ENCODE assay signal across 6 cellular contexts in the genomic region with DNA sequence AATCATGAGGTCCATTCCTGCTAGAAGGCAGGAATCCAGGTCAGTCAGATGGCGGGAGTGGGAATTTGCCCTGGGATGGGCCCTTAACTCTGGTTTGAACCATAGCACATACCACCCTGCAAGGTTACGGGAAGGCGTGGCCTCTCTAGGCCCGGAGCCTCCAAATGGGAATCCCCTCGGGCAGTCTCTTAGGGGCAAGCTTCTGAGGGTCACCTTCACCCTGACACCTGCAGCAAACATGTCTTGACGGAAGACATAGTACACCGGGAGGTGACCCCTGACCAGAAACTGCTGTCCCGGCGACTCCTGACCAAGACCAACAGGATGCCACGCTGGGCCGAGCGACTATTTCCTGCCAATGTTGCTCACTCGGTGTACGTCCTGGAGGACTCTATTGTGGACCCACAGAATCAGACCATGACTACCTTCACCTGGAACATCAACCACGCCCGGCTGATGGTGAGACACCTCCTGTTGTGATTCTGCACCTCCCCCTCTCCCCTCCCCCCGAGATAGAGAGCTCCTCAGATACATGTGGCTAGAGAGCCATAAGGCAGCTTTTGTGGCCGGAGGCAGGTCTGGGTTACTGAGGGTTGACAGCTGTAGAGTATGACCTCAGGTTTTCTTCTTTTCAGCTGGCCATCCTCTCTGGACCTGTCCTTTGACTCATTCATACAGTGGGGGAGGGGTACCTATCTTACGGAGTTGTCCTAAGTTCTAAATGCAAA. TPM values are rescaled to one million over a fixed set of nuclear protein-coding genes. Genes with fewer than 3 reads are reported as not detected.
DNase-seq lines count a peak whose midpoint lies in the region; FAIRE-seq and TF ChIP-seq lines count a peak whose summit lies in the region.

No MANE protein-coding gene starts in this region.

- H3K36me3 Mint-ChIP-seq in activated CD4-positive, alpha-beta T cell treated with anti-CD3 and anti-CD28 coated beads, Interleukin-2, amount 10 ng/mL, durations not matched to agents 24 days and 14 days (ENCODE audit: low read depth): peaks cover 56% of the 10 kb centered on the region

- FAIRE-seq in urothelium cell line (lab: Jason Lieb, UNC) (no peak), H54 (lab: Jason Lieb, UNC) (no peak)

- 29% methylated on average over 7 of the region's 19 CpGs for WGBS in mammary epithelial cell (ENCODE audit: low coverage, missing lambda C conversion rate)

- peaks cover 2% of the 10 kb centered on the region for H4K20me1 ChIP-seq in mammary epithelial cell (ENCODE audit: insufficient read depth, low read length)

- peaks cover 60% of the 10 kb centered on the region for H3K4me1 Mint-ChIP-seq in activated CD4-positive, alpha-beta T cell treated with anti-CD3 and anti-CD28 coated beads, Interleukin-2, amount 10 ng/mL, durations not matched to agents 24 days and 14 days

- H3K79me2 ChIP-seq in mammary epithelial cell (ENCODE audit: insufficient read depth, low read length): peaks cover 34% of the 10 kb centered on the region

- H3K9ac ChIP-seq in mammary epithelial cell (ENCODE audit: insufficient read depth, low read length): peak overlapping the region; percentile 86

- H3K4me3 Mint-ChIP-seq in activated CD4-positive, alpha-beta T cell treated with anti-CD3 and anti-CD28 coated beads, Interleukin-2, amount 10 ng/mL, durations not matched to agents 24 days and 14 days: peak overlapping the region; percentile 98

- H3K27ac Mint-ChIP-seq in activated CD4-positive, alpha-beta T cell treated with anti-CD3 and anti-CD28 coated beads, Interleukin-2, amount 10 ng/mL, durations not matched to agents 24 days and 14 days: peak overlapping the region; percentile 88

- no peaks in the 10 kb centered on the region for H3K9me3 Mint-ChIP-seq in activated CD4-positive, alpha-beta T cell treated with anti-CD3 and anti-CD28 coated beads, Interleukin-2, amount 10 ng/mL, durations not matched to agents 24 days and 14 days

- in situ Hi-C loops in mammary epithelial cell (cut with MboI; ENCODE audit: low sequenced_read_pairs in 2 of 2): no loop called here

- H3K9me3 ChIP-seq in mammary epithelial cell (replicated peaks; ENCODE audit: insufficient read depth, low read length): no peaks in the 10 kb centered on the region

- DNase-seq in activated CD4-positive, alpha-beta T cell treated with anti-CD3 and anti-CD28 coated beads, Interleukin-2, amount 10 ng/mL, durations not matched to agents 24 days and 14 days: peak; percentile 75
- DNase-seq in activated CD4-positive, alpha-beta T cell treated with anti-CD3 and anti-CD28 coated beads for 1 hour: no peak
- DNase-seq in mammary epithelial cell (peak; percentile 50), posterior vena cava (ENCODE audit: low spot score) (peak; percentile 78), urothelium cell line (ENCODE audit: low spot score) (no peak), H54 (ENCODE audit: insufficient read length, low spot score) (no peak)

- H2AFZ ChIP-seq in mammary epithelial cell (ENCODE audit: low read depth, low read length): no peak overlapping the region

- H3K27me3 ChIP-seq in mammary epithelial cell (ENCODE audit: insufficient read depth, low read length): no peaks in the 10 kb centered on the region

- peak overlapping the region; percentile 82 for H3K27ac ChIP-seq in mammary epithelial cell (ENCODE audit: insufficient read depth, low read depth, low read length)

- H3K4me3 ChIP-seq in mammary epithelial cell (replicated peaks in 1 of 3; ENCODE audit: insufficient read depth in 1 of 3, low read depth in 2 of 3, low read length in 3 of 3): peak overlapping the region; percentile 54 to 95 (median 85)

- intact Hi-C loops in activated CD4-positive, alpha-beta T cell treated with anti-CD3 and anti-CD28 coated beads, Interleukin-2, amount 10 ng/mL, durations not matched to agents 24 days and 14 days (cut with micrococcal nuclease): no loop called here
- intact Hi-C loops in mammary epithelial cell (cut with micrococcal nuclease) (loop anchor here (10.0 kb wide), 1 partner anchor 650 kb away; no protein-coding TSS in a partner anchor), posterior vena cava (cut with DNase I) (no loop called here)

- CTCF ChIA-PET in mammary epithelial cell (lab: Charles Lee; ENCODE audit: low non-redundant PET): no interaction called here

- no peak for TF ChIP-seq POLR2A in H54 (IDR thresholded peaks at IDR 0.05; ENCODE audit: low read depth, low read length)

- TSS peak; percentile 75 for BruUV-seq in mammary epithelial cell (replicated peaks; lab: Mats Ljungman, UMichigan)

- H3K4me1 ChIP-seq in mammary epithelial cell (ENCODE audit: insufficient read depth, low read length): peaks cover 49% of the 10 kb centered on the region

- H3K4me2 ChIP-seq in mammary epithelial cell (ENCODE audit: insufficient read depth, low read depth, low read length): peak overlapping the region; percentile 82

- dilution Hi-C loops in mammary epithelial cell (cut with HindIII; ENCODE audit: low sequenced_read_pairs): no loop called here

- TF ChIP-seq CTCF in mammary epithelial cell (conservative IDR thresholded peaks at IDR 0.05 in 1 of 2, IDR thresholded peaks at IDR 0.05 in 1 of 2; ENCODE audit: extremely low read depth in 1 of 2, insufficient read depth in 1 of 2, low read depth in 1 of 2, low read length in 2 of 2): no peak

- H3K36me3 ChIP-seq in mammary epithelial cell (ENCODE audit: insufficient read depth, low read length): peaks cover 4% of the 10 kb centered on the region

- no peaks in the 10 kb centered on the region for H3K27me3 Mint-ChIP-seq in activated CD4-positive, alpha-beta T cell treated with anti-CD3 and anti-CD28 coated beads, Interleukin-2, amount 10 ng/mL, durations not matched to agents 24 days and 14 days

RNA-seq across cellular contexts. Expression of gene PRELID1, which starts 1.0 kb away (rescaled TPM):
- 248 and 257 TPM in 2 replicates for total RNA-seq in activated CD4-positive, alpha-beta T cell treated with anti-CD3 and anti-CD28 coated beads, Interleukin-2, amount 10 ng/mL, durations not matched to agents 24 days and 14 days
- total RNA-seq in mammary epithelial cell: 100 to 1,000 TPM in 1 of 2 donors, 10 to 100 TPM in 1; 51.5 to 181 TPM
- 276 TPM for polyA plus RNA-seq in mammary epithelial cell
- 144 TPM for polyA minus RNA-seq in mammary epithelial cell
- 10 to 100 TPM; 81.8 to 91.9 TPM for total RNA-seq in posterior vena cava

RNA-seq across cellular contexts. Expression of gene RAB24, which starts 1.0 kb away (rescaled TPM):
- 18.3 and 22.2 TPM in 2 replicates for total RNA-seq in activated CD4-positive, alpha-beta T cell treated with anti-CD3 and anti-CD28 coated beads, Interleukin-2, amount 10 ng/mL, durations not matched to agents 24 days and 14 days
- total RNA-seq in mammary epithelial cell (10 to 100 TPM; 10.3 to 21.4 TPM), posterior vena cava (10 to 100 TPM; 17.4 to 18.6 TPM)
- polyA plus RNA-seq in mammary epithelial cell: 17.4 TPM
- polyA minus RNA-seq in mammary epithelial cell: not detected

RNA-seq across cellular contexts. Expression of gene MXD3, which starts 7.1 kb away (rescaled TPM):
- 9.1 and 11.7 TPM in 2 replicates for total RNA-seq in activated CD4-positive, alpha-beta T cell treated with anti-CD3 and anti-CD28 coated beads, Interleukin-2, amount 10 ng/mL, durations not matched to agents 24 days and 14 days
- total RNA-seq in mammary epithelial cell (10 to 100 TPM in 1 of 2 donors, under 1 TPM in 1; 0.83 to 10.7 TPM), posterior vena cava (1 to 10 TPM; 5.4 to 6.1 TPM)
- 3.6 TPM for polyA plus RNA-seq in mammary epithelial cell
- not detected for polyA minus RNA-seq in mammary epithelial cell

RNA-seq across cellular contexts. Expression of gene LMAN2, which starts 46.9 kb away (rescaled TPM):
- total RNA-seq in activated CD4-positive, alpha-beta T cell treated with anti-CD3 and anti-CD28 coated beads, Interleukin-2, amount 10 ng/mL, durations not matched to agents 24 days and 14 days: 105 and 108 TPM in 2 replicates
- total RNA-seq in mammary epithelial cell (100 to 1,000 TPM; 114 to 201 TPM), posterior vena cava (10 to 100 TPM; 72.4 to 95.7 TPM)
- 222 TPM for polyA plus RNA-seq in mammary epithelial cell
- 285 TPM for polyA minus RNA-seq in mammary epithelial cell

RNA-seq across cellular contexts. Expression of gene RGS14, which starts 53.2 kb away (rescaled TPM):
- 45.3 and 49.3 TPM in 2 replicates for total RNA-seq in activated CD4-positive, alpha-beta T cell treated with anti-CD3 and anti-CD28 coated beads, Interleukin-2, amount 10 ng/mL, durations not matched to agents 24 days and 14 days
- 10 to 100 TPM in 1 of 2 donors, 1 to 10 TPM in 1; 6.1 to 10.0 TPM for total RNA-seq in mammary epithelial cell
- 8.1 TPM for polyA plus RNA-seq in mammary epithelial cell
- polyA minus RNA-seq in mammary epithelial cell: 48.7 TPM
- 10 to 100 TPM; 11.3 to 13.4 TPM for total RNA-seq in posterior vena cava

Comparison
In these comparisons a context has a peak if more than half of its experiments do, and no peak if none do; other contexts are left out.
1. DNase-seq: peak in activated CD4-positive, alpha-beta T cell treated with anti-CD3 and anti-CD28 coated beads, Interleukin-2, amount 10 ng/mL, durations not matched to agents 24 days and 14 days (single experiment), mammary epithelial cell (single experiment) and posterior vena cava (single experiment); none in activated CD4-positive, alpha-beta T cell treated with anti-CD3 and anti-CD28 coated beads for 1 hour (single experiment), urothelium cell line (single experiment) and H54 (single experiment).